In genomic region chr1:154627247-154628121, GRCh38 we compare ENCODE assay signal across 1 cellular context.
TF ChIP-seq lines count a peak whose summit lies in the region.

No MANE protein-coding gene starts in this region.

TF ChIP-seq in K562, 482 proteins besides CTCF, POLR2A, EP300 and RAD21 (continued from another document and continues in another):
- TF ChIP-seq SOX6 (IDR thresholded peaks at IDR 0.05) (peak; percentile 60), FOXM1 (IDR thresholded peaks at IDR 0.05; ENCODE audit: low read depth) (peak; percentile 50; the same call in 1 of the 2 replicates), FOXM1 (CRISPR knock-in tag; IDR thresholded peaks at IDR 0.05; ENCODE audit: low read depth) (peak; percentile 71), ZNF384 (IDR thresholded peaks at IDR 0.05; ENCODE audit: low read depth, low read length) (peak; percentile 16; the same call in 1 of the 2 replicates), ZBTB9 (CRISPR knock-in tag; IDR thresholded peaks at IDR 0.05) (0 out of 2 replicates have a peak, but pooled peaks have one; percentile 31), NFATC3 (IDR thresholded peaks at IDR 0.05) (no peak), TCF3 (CRISPR knock-in tag; IDR thresholded peaks at IDR 0.05) (peak; percentile 44), ATF6 (CRISPR knock-in tag; IDR thresholded peaks at IDR 0.05) (peak; percentile 23; the same call in 1 of the 2 replicates), ESRRA (IDR thresholded peaks at IDR 0.05; ENCODE audit: borderline replicate concordance, low read depth) (peak; percentile 29; the same call in 1 of the 2 replicates), ZNF398 (CRISPR knock-in tag; IDR thresholded peaks at IDR 0.05) (no peak), ATF1 (CRISPR knock-in tag; IDR thresholded peaks at IDR 0.05) (peak; percentile 95), ATF1 (tag; IDR thresholded peaks at IDR 0.05) (peak; percentile 98), PML (IDR thresholded peaks at IDR 0.05; ENCODE audit: low read length) (peak; percentile 22; the same call in 1 of the 2 replicates), TAL1 (IDR thresholded peaks at IDR 0.05) (no peak), ZNF511 (CRISPR knock-in tag; IDR thresholded peaks at IDR 0.05) (no peak), RBM14 (IDR thresholded peaks at IDR 0.05; ENCODE audit: borderline replicate concordance, insufficient read depth, low read depth, low read length) (0 out of 2 replicates have a peak, but pooled peaks have one; percentile 32), ZNF24 (IDR thresholded peaks at IDR 0.05) (0 out of 2 replicates have a peak, but pooled peaks have one; percentile 7), MGA (IDR thresholded peaks at IDR 0.05) (peak; percentile 87), CREBBP (IDR thresholded peaks at IDR 0.05; ENCODE audit: low read depth, low read length) (no peak), TFAM (CRISPR knock-in tag; conservative IDR thresholded peaks at IDR 0.05) (no peak), PTRF (tag; IDR thresholded peaks at IDR 0.05) (no peak), TBP (optimal IDR thresholded peaks at IDR 0.05; ENCODE audit: low read depth, low read length) (peak; percentile 59), ZNF274 (IDR thresholded peaks at IDR 0.05; ENCODE audit: borderline replicate concordance, low read depth, low read length) (no peak), ARNT (IDR thresholded peaks at IDR 0.05) (peak in 1 of 2 experiments; percentile 64; a peak in 1 of 4 replicates), CBX5 (IDR thresholded peaks at IDR 0.05; ENCODE audit: borderline replicate concordance, low read depth) (0 out of 2 replicates have a peak, but pooled peaks have one; percentile 73), FIP1L1 (IDR thresholded peaks at IDR 0.05; ENCODE audit: low read depth, low read length, poor library complexity, severe bottlenecking) (peak; percentile 62), RUNX1 (IDR thresholded peaks at IDR 0.05; ENCODE audit: low read depth) (peak; percentile 29; the same call in 1 of the 2 replicates), FOXK2 (conservative IDR thresholded peaks at IDR 0.05 in 1 of 2, IDR thresholded peaks at IDR 0.05 in 1 of 2; ENCODE audit: low read depth in 2 of 2) (peak; percentile 64 to 83; a peak in 3 of 4 replicates), BCOR (IDR thresholded peaks at IDR 0.05) (0 out of 2 replicates have a peak, but pooled peaks have one; percentile 30), ZSCAN32 (CRISPR knock-in tag; IDR thresholded peaks at IDR 0.05) (peak; percentile 31; the same call in 1 of the 2 replicates), WHSC1 (IDR thresholded peaks at IDR 0.05; ENCODE audit: low read length) (no peak), FOXA3 (CRISPR knock-in tag; conservative IDR thresholded peaks at IDR 0.05 in 1 of 2, IDR thresholded peaks at IDR 0.05 in 1 of 2) (peak in 1 of 2 experiments; percentile 46; a peak in 1 of 4 replicates), JUND (IDR thresholded peaks at IDR 0.05; ENCODE audit: borderline replicate concordance, low read depth, low read length) (peak; percentile 78), JUND (tag; IDR thresholded peaks at IDR 0.05; ENCODE audit: borderline replicate concordance, low read depth, low read length) (no peak; the same call in 2 of the 3 replicates), E4F1 (CRISPR knock-in tag; IDR thresholded peaks at IDR 0.05; ENCODE audit: borderline replicate concordance) (no peak), MBD2 (IDR thresholded peaks at IDR 0.05; ENCODE audit: borderline replicate concordance, low read depth) (peak; percentile 51), C11orf30 (IDR thresholded peaks at IDR 0.05; ENCODE audit: low read depth) (peak; percentile 90), ZNF696 (CRISPR knock-in tag; conservative IDR thresholded peaks at IDR 0.05) (no peak), ETV5 (CRISPR knock-in tag; IDR thresholded peaks at IDR 0.05; ENCODE audit: low read depth) (peak; percentile 54; the same call in 1 of the 2 replicates)
